ENCODE assay signal across 10 cellular contexts in the genomic region with DNA sequence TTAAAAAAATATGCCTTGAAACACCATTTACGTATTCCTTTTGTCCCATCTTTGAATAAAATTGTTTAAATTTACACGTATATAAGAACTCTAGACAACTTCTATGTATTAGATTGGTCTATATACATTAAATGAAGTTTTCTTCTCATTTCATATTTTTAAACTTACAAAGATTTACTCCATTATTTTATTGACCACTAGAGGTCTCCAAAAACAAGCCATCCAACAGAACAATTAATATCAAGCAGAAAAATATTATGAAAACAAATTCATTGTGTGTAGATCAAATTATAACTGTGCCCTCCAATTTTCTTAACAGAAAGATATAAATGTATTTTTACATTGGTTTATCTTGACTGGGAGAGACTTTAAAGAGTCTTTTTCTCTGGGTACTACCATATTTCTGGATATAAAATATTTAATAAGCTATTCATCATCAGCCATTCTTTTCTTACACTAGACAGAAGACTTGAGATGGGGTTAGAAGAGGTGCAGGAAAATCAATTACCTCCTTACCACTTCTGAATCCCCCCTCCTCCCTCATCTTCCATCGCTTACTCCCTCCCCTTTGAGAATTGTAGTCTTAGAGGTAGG.
DNase-seq lines count a peak whose midpoint lies in the region; ATAC-seq and TF ChIP-seq lines count a peak whose summit lies in the region.
"Had no signal": no experiment of that assay in that cellular context is flagged by ENCODE, and none has a peak within 500 bp of the region (broad histone marks: within the 10 kb centered on the region; RNA-seq: fewer than 3 reads in every experiment).

No MANE protein-coding gene starts in this region.

- no peaks in the 10 kb centered on the region for H3K9me3 Mint-ChIP-seq in Calu3 (ENCODE audit: low read depth, unreplicated experiment)
- no peaks in the 10 kb centered on the region for H3K9me3 Mint-ChIP-seq in MCF 10A (ENCODE audit: unreplicated experiment)

- no peaks in the 10 kb centered on the region for H4K20me1 ChIP-seq in neural cell (ENCODE audit: insufficient read depth)

- no peaks in the 10 kb centered on the region for H3K36me3 ChIP-seq in neural cell (ENCODE audit: insufficient read depth, low read length)
- H3K36me3 ChIP-seq: SJSA1 had no signal

- H3K27ac Mint-ChIP-seq in Calu3 (ENCODE audit: unreplicated experiment) = no peak overlapping the region
- H3K27ac Mint-ChIP-seq in MCF 10A (ENCODE audit: low read depth, unreplicated experiment) = no peak overlapping the region

- no peak overlapping the region for H3K9ac ChIP-seq in neural cell (ENCODE audit: low read length)

- H3F3A ChIP-seq in neural cell (ENCODE audit: insufficient read depth, low read length, poor library complexity, severe bottlenecking) = no peaks in the 10 kb centered on the region

- no peak for TF ChIP-seq EP300 in neural cell (conservative IDR thresholded peaks at IDR 0.05; ENCODE audit: poor library complexity, severe bottlenecking)

- CTCF ChIA-PET in Calu3 (lab: Charles Lee) = interaction anchor here (0.7 to 1.0 kb wide), 3 partner anchors 85 to 123 kb away, joined by 3 to 4 read pairs (median 3); no protein-coding TSS in a partner anchor
- CTCF ChIA-PET in MCF 10A (lab: Yijun Ruan, JAX) = interaction anchor here (0.5 to 2.4 kb wide), 18 partner anchors 8 to 291 kb away, joined by 3 to 45 read pairs (median 6); no protein-coding TSS in a partner anchor

- peak; percentile 15 for TF ChIP-seq CTCF in Calu3 (IDR thresholded peaks at IDR 0.05; ENCODE audit: unreplicated experiment)
- TF ChIP-seq CTCF in MCF 10A (IDR thresholded peaks at IDR 0.05; ENCODE audit: unreplicated experiment) = peak; percentile 72
- peak; percentile 45 for TF ChIP-seq CTCF in neural cell (IDR thresholded peaks at IDR 0.05; ENCODE audit: poor library complexity, severe bottlenecking)

- TF ChIP-seq RAD21 in neural cell (conservative IDR thresholded peaks at IDR 0.05) = no peak

- H3K4me3 Mint-ChIP-seq in Calu3 (ENCODE audit: low read depth, unreplicated experiment) (no peak overlapping the region), MCF 10A (ENCODE audit: unreplicated experiment) (no peak overlapping the region)

- H3K4me1 Mint-ChIP-seq in Calu3 (ENCODE audit: low read depth, unreplicated experiment) (no peaks in the 10 kb centered on the region), MCF 10A (ENCODE audit: insufficient read depth, unreplicated experiment) (no peaks in the 10 kb centered on the region)

- POLR2A ChIA-PET in MCF 10A (lab: Yijun Ruan, JAX) = interaction anchor here (0.7 to 0.8 kb wide), 2 partner anchors 15 to 105 kb away, joined by 3 to 5 read pairs; no protein-coding TSS in a partner anchor

- H3K27me3 Mint-ChIP-seq in Calu3 (ENCODE audit: unreplicated experiment) (no peaks in the 10 kb centered on the region), MCF 10A (ENCODE audit: insufficient read depth, unreplicated experiment) (peaks cover 22% of the 10 kb centered on the region)

- H3K4me3 ChIP-seq in neural cell (ENCODE audit: low read length) = no peak overlapping the region
- H3K4me3 ChIP-seq: SJSA1 had no signal

- peak; percentile 46 for ATAC-seq in HG03354 (IDR thresholded peaks at IDR 0.05; ENCODE audit: poor library complexity, severe bottlenecking, unreplicated experiment)
- no peak for ATAC-seq in GM18873 (IDR thresholded peaks at IDR 0.05; ENCODE audit: low FRiP score, unreplicated experiment)

- no peaks in the 10 kb centered on the region for H3K27me3 ChIP-seq in neural cell (ENCODE audit: insufficient read depth, low read depth, low read length)
- H3K27me3 ChIP-seq: SJSA1 had no signal

- no peak overlapping the region for H3K4me2 ChIP-seq in neural cell (ENCODE audit: low read length)

- no peaks in the 10 kb centered on the region for H3K9me2 ChIP-seq in neural cell (ENCODE audit: insufficient read depth, low read length)

- H3K79me2 ChIP-seq in neural cell (replicated peaks; ENCODE audit: insufficient read depth, low read length) = no peaks in the 10 kb centered on the region

- BruUV-seq in Calu3 (replicated peaks; lab: Mats Ljungman, UMichigan) = no TSS peak
- BruUV-seq in MCF 10A (replicated peaks; lab: Mats Ljungman, UMichigan) = no TSS peak

- H3K27ac ChIP-seq in neural cell (ENCODE audit: low read length) = no peak overlapping the region
- H3K27ac ChIP-seq: SJSA1 had no signal

- no peak for DNase-seq in Calu3
- DNase-seq in MCF 10A (ENCODE audit: unreplicated experiment) = no peak
- DNase-seq in SW480 (ENCODE audit: low spot score) = no peak
- DNase-seq in D341Med (ENCODE audit: low spot score) = no peak
- no peak for DNase-seq in islet precursor cell
- DNase-seq: effector CD4-positive, alpha-beta T cell had no signal

- intact Hi-C loops in Calu3 (cut with micrococcal nuclease; ENCODE audit: unreplicated experiment) = loop anchor here (1.0 to 5.0 kb wide), 2 partner anchors 65 to 117 kb away; a partner anchor contains a TSS
- intact Hi-C loops in MCF 10A (cut with micrococcal nuclease) = loop anchor here (1.0 to 2.0 kb wide), 3 partner anchors 117 to 421 kb away; no protein-coding TSS in a partner anchor

- no peak overlapping the region for H2AFZ ChIP-seq in neural cell (ENCODE audit: low read depth, low read length)

- H3K36me3 Mint-ChIP-seq in Calu3 (ENCODE audit: insufficient read depth, unreplicated experiment) (no peaks in the 10 kb centered on the region), MCF 10A (ENCODE audit: insufficient read depth, unreplicated experiment) (no peaks in the 10 kb centered on the region)

- H3K9me3 ChIP-seq in neural cell (ENCODE audit: low read length) = no peaks in the 10 kb centered on the region
- H3K9me3 ChIP-seq: SJSA1 had no signal

TF ChIP-seq in neural cell, 6 proteins besides CTCF, POLR2A, EP300 and RAD21:
- no peak for TF ChIP-seq EZH2 (IDR thresholded peaks at IDR 0.05; ENCODE audit: borderline replicate concordance, insufficient read depth, low read length, poor library complexity, severe bottlenecking)
- no peak for TF ChIP-seq POLR2AphosphoS5 (IDR thresholded peaks at IDR 0.05)
- TF ChIP-seq TAF1 (IDR thresholded peaks at IDR 0.05; ENCODE audit: low read depth) = no peak
- no peak for TF ChIP-seq SMC3 (conservative IDR thresholded peaks at IDR 0.05; ENCODE audit: poor library complexity)
- TF ChIP-seq, protein P1, sequence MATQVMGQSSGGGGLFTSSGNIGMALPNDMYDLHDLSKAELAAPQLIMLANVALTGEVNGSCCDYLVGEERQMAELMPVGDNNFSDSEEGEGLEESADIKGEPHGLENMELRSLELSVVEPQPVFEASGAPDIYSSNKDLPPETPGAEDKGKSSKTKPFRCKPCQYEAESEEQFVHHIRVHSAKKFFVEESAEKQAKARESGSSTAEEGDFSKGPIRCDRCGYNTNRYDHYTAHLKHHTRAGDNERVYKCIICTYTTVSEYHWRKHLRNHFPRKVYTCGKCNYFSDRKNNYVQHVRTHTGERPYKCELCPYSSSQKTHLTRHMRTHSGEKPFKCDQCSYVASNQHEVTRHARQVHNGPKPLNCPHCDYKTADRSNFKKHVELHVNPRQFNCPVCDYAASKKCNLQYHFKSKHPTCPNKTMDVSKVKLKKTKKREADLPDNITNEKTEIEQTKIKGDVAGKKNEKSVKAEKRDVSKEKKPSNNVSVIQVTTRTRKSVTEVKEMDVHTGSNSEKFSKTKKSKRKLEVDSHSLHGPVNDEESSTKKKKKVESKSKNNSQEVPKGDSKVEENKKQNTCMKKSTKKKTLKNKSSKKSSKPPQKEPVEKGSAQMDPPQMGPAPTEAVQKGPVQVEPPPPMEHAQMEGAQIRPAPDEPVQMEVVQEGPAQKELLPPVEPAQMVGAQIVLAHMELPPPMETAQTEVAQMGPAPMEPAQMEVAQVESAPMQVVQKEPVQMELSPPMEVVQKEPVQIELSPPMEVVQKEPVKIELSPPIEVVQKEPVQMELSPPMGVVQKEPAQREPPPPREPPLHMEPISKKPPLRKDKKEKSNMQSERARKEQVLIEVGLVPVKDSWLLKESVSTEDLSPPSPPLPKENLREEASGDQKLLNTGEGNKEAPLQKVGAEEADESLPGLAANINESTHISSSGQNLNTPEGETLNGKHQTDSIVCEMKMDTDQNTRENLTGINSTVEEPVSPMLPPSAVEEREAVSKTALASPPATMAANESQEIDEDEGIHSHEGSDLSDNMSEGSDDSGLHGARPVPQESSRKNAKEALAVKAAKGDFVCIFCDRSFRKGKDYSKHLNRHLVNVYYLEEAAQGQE (IDR thresholded peaks at IDR 0.05; ENCODE audit: borderline replicate concordance) = no peak
- no peak for TF ChIP-seq MXI1 (conservative IDR thresholded peaks at IDR 0.05; ENCODE audit: poor library complexity, severe bottlenecking)

Comparison
In these comparisons a context has a peak if more than half of its experiments do, and no peak if none do; other contexts are left out.
1. CTCF ChIP-seq: peak in every context shown above with its lines; median percentile 72 in MCF 10A; 45 in neural cell; 15 in Calu3.